17 cellular contexts compared by ENCODE assay signal in genomic region chr13:106274551-106275208, GRCh38.
"Had no signal": no experiment of that assay in that cellular context is flagged by ENCODE, and none has a peak within 500 bp of the region (broad histone marks: within the 10 kb centered on the region; RNA-seq: fewer than 3 reads in every experiment).

No MANE protein-coding gene starts in this region.

- H3K27ac Mint-ChIP-seq: activated naive CD4-positive, alpha-beta T cell treated with anti-CD3 and anti-CD28 coated beads for 36 hours; activated naive CD8-positive, alpha-beta T cell treated with anti-CD3 and anti-CD28 coated beads, Interleukin-2, amount 50 U/mL, for 24 hours; activated T-helper 2 cell treated with anti-CD3 and anti-CD28 coated beads, Interferon-gamma antibody, Interleukin-2, Interleukin-4, amounts not matched to agents 10 μg/mL and 5 μg/mL and 100 μg/mL, durations not matched to agents 14 hours and 24 hours and 36 hours; stimulated activated naive CD8-positive, alpha-beta T cell treated with anti-CD3 and anti-CD28 coated beads, Interleukin-15, Interleukin-2, amounts not matched to agents 100 ng/mL and 50 ng/mL, for 24 hours had no signal

- DNase-seq: activated CD4-positive, alpha-beta T cell treated with anti-CD3 and anti-CD28 coated beads, Interleukin-2, amount 50 U/mL, for 4 hours; activated CD4-positive, CD25-positive, alpha-beta regulatory T cell treated with anti-CD3 and anti-CD28 coated beads, Interleukin-2, amount 50 U/mL, for 72 hours; activated naive CD4-positive, alpha-beta T cell treated with anti-CD3 and anti-CD28 coated beads for 36 hours; activated naive CD8-positive, alpha-beta T cell treated with anti-CD3 and anti-CD28 coated beads, Interleukin-2, amount 50 U/mL, for 24 hours; activated T-cell treated with anti-CD3 and anti-CD28 coated beads for 4 hours; glutamatergic neuron; kidney glomerular epithelial cell; right lobe of liver; spleen; T-helper 1 cell; T1000; upper lobe of left lung had no signal

- H3K4me1 Mint-ChIP-seq: activated naive CD8-positive, alpha-beta T cell treated with anti-CD3 and anti-CD28 coated beads, Interleukin-2, amount 50 U/mL, for 24 hours had no signal

- H3K9me3 ChIP-seq: ascending aorta, right lobe of liver, upper lobe of left lung had no signal

- H3K27me3 Mint-ChIP-seq: activated naive CD8-positive, alpha-beta T cell treated with anti-CD3 and anti-CD28 coated beads, Interleukin-2, amount 50 U/mL, for 24 hours; stimulated activated naive CD8-positive, alpha-beta T cell treated with anti-CD3 and anti-CD28 coated beads, Interleukin-15, Interleukin-2, amounts not matched to agents 100 ng/mL and 50 ng/mL, for 24 hours had no signal

- H3K4me1 ChIP-seq: ascending aorta, right lobe of liver, spleen, upper lobe of left lung had no signal

- H3K27me3 ChIP-seq: ascending aorta, cardiac muscle cell, right lobe of liver, spleen, upper lobe of left lung had no signal

- H3K4me3 ChIP-seq: ascending aorta, cardiac muscle cell, right lobe of liver, spleen, upper lobe of left lung had no signal

- H3K36me3 ChIP-seq: ascending aorta, cardiac muscle cell, right lobe of liver, spleen, upper lobe of left lung had no signal

- H3K9me3 Mint-ChIP-seq: activated naive CD4-positive, alpha-beta T cell treated with anti-CD3 and anti-CD28 coated beads for 36 hours; activated naive CD8-positive, alpha-beta T cell treated with anti-CD3 and anti-CD28 coated beads, Interleukin-2, amount 50 U/mL, for 24 hours; activated T-helper 2 cell treated with anti-CD3 and anti-CD28 coated beads, Interferon-gamma antibody, Interleukin-2, Interleukin-4, amounts not matched to agents 10 μg/mL and 5 μg/mL and 100 μg/mL, durations not matched to agents 14 hours and 24 hours and 36 hours had no signal

- H3K27ac ChIP-seq: ascending aorta, cardiac muscle cell, right lobe of liver, spleen, upper lobe of left lung had no signal

- H3K4me3 Mint-ChIP-seq: activated naive CD4-positive, alpha-beta T cell treated with anti-CD3 and anti-CD28 coated beads for 36 hours; activated naive CD8-positive, alpha-beta T cell treated with anti-CD3 and anti-CD28 coated beads, Interleukin-2, amount 50 U/mL, for 24 hours; stimulated activated naive CD8-positive, alpha-beta T cell treated with anti-CD3 and anti-CD28 coated beads, Interleukin-15, Interleukin-2, amounts not matched to agents 100 ng/mL and 50 ng/mL, for 24 hours had no signal

- ATAC-seq: activated naive CD8-positive, alpha-beta T cell treated with anti-CD3 and anti-CD28 coated beads, Interleukin-2, amount 50 U/mL, for 24 hours; esophagus mucosa; right lobe of liver had no signal
